27 cellular contexts compared by ENCODE assay signal in the genomic region with DNA sequence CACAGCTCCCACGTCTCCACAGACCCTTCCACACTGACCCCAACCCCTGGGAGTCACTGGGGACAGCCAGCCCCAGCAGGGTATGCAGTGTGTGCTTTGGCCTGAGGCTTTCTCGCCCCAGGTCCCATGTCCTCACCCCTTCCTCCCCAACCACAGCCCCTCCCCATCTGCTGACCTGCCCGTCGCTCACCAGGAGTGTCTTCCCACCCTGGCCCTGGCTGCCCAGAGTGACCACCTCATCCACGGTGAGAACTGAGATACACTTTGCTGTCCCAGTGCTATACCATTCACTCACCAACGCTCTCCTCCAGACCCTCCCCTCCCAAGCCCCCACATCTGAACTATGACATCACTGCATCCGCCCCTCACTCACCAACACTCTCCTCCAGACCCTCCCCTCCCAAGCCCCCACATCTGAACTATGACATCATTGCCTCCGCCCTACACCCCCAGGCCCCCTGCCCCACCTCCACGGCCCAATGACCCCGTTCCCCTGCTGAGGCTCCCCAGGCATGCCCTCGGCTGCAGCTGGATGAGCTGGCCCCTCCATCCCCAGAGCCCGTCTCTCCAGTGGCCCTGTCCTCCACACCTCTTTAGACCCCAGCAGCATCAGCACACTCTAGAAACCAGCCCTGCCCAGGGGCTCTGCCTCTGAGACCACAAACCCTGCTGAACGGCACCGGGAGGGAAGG. TPM values are rescaled to one million over a fixed set of nuclear protein-coding genes. Genes with fewer than 3 reads are reported as not detected.
DNase-seq lines count a peak whose midpoint lies in the region; TF ChIP-seq lines count a peak whose summit lies in the region.
"Had no signal": no experiment of that assay in that cellular context is flagged by ENCODE, and none has a peak within 500 bp of the region (broad histone marks: within the 10 kb centered on the region; RNA-seq: fewer than 3 reads in every experiment).

No MANE protein-coding gene starts in this region.

- no peak overlapping the region for H3K4me3 ChIP-seq in lower leg skin (ENCODE audit: low read depth, poor library complexity, severe bottlenecking)
- H3K4me3 ChIP-seq: A549, mucosa of descending colon, sigmoid colon, testis, uterus had no signal

- intact Hi-C loops in lower leg skin (cut with DNase I; ENCODE audit: low total_unique reads): no loop called here

- no peak for TF ChIP-seq POLR2A in lower leg skin (IDR thresholded peaks at IDR 0.05)

- no peak overlapping the region for H3K4me3 Mint-ChIP-seq in activated T-cell treated with anti-CD3 and anti-CD28 coated beads, Interleukin-2, amount 50 U/mL, for 24 hours
- H3K4me3 Mint-ChIP-seq: activated CD4-positive, alpha-beta T cell treated with anti-CD3 and anti-CD28 coated beads, Interleukin-2, amount 10 ng/mL, durations not matched to agents 24 days and 14 days; activated naive CD8-positive, alpha-beta T cell treated with anti-CD3 and anti-CD28 coated beads, Interleukin-2, amount 10 ng/mL, durations not matched to agents 7 days and 5 days; CD8-positive, alpha-beta T cell; HFFc6 had no signal

- TF ChIP-seq CTCF in lower leg skin (IDR thresholded peaks at IDR 0.05): no peak

- 81 to 85% methylated on average over 14 of the region's 14 CpGs for WGBS in lower leg skin, 2 donors

- no peaks in the 10 kb centered on the region for H3K4me1 Mint-ChIP-seq in activated T-cell treated with anti-CD3 and anti-CD28 coated beads, Interleukin-2, amount 50 U/mL, for 24 hours (ENCODE audit: low read depth)
- H3K4me1 Mint-ChIP-seq: activated naive CD8-positive, alpha-beta T cell treated with anti-CD3 and anti-CD28 coated beads, Interleukin-2, amount 10 ng/mL, durations not matched to agents 7 days and 5 days had no signal

- peaks cover 51% of the 10 kb centered on the region for H3K36me3 Mint-ChIP-seq in activated T-cell treated with anti-CD3 and anti-CD28 coated beads, Interleukin-2, amount 50 U/mL, for 24 hours (ENCODE audit: low read depth)

- no peaks in the 10 kb centered on the region for H3K9me3 Mint-ChIP-seq in activated T-cell treated with anti-CD3 and anti-CD28 coated beads, Interleukin-2, amount 50 U/mL, for 24 hours
- H3K9me3 Mint-ChIP-seq: activated CD4-positive, alpha-beta T cell treated with anti-CD3 and anti-CD28 coated beads, Interleukin-2, amount 10 ng/mL, durations not matched to agents 24 days and 14 days; activated naive CD8-positive, alpha-beta T cell treated with anti-CD3 and anti-CD28 coated beads, Interleukin-2, amount 10 ng/mL, durations not matched to agents 7 days and 5 days; activated T-helper 2 cell treated with anti-CD3 and anti-CD28 coated beads, Interferon-gamma antibody, Interleukin-2, Interleukin-4, amounts not matched to agents 10 μg/mL and 5 μg/mL and 100 μg/mL, durations not matched to agents 14 hours and 24 hours and 36 hours; CD8-positive, alpha-beta T cell; HFFc6 had no signal

- peak; percentile 17 for DNase-seq in activated T-cell treated with anti-CD3 and anti-CD28 coated beads, Interleukin-2, amount 50 U/mL, for 24 hours
- no peak for DNase-seq in activated T-cell treated with anti-CD3 and anti-CD28 coated beads for 4 hours
- DNase-seq in activated CD8-positive, alpha-beta memory T cell treated with anti-CD3 and anti-CD28 coated beads, Interleukin-2, amount 50 U/mL, for 48 hours: peak; percentile 30
- peak; percentile 10 to 70 for DNase-seq in lower leg skin (ENCODE audit: low spot score in 2 of 2)
- DNase-seq in stimulated activated CD8-positive, alpha-beta memory T cell treated with anti-CD3 and anti-CD28 coated beads, Interleukin-4, amount 100 ng/mL, for 48 hours: peak; percentile 6
- no peak for DNase-seq in NCI-H524 (lab: John Stamatoyannopoulos, UW)
- DNase-seq in LoVo (ENCODE audit: low spot score): no peak
- no peak for DNase-seq in NK-92 (lab: John Stamatoyannopoulos, UW; ENCODE audit: unreplicated experiment)
- DNase-seq: activated CD4-positive, alpha-beta T cell treated with anti-CD3 and anti-CD28 coated beads, Interleukin-2, amount 10 ng/mL, durations not matched to agents 24 days and 14 days; activated naive CD8-positive, alpha-beta T cell treated with anti-CD3 and anti-CD28 coated beads, Interleukin-2, amount 10 ng/mL, durations not matched to agents 7 days and 5 days; AML-193; caudate nucleus; DMS 273 treated with DMSO at 0.1 percent for 48 hours; HFFc6; Karpas-422; mucosa of descending colon; NCI-H146; NCI-H446 treated with DMSO at 0.1 percent for 48 hours; OCI-M1; sigmoid colon; stimulated activated naive CD4-positive, alpha-beta T cell treated with Interleukin-2 at 50 U/mL for 16 hours; T-helper 2 cell; testis had no signal

- H3K27me3 Mint-ChIP-seq in activated T-cell treated with anti-CD3 and anti-CD28 coated beads, Interleukin-2, amount 50 U/mL, for 24 hours: no peaks in the 10 kb centered on the region
- H3K27me3 Mint-ChIP-seq: activated CD4-positive, alpha-beta T cell treated with anti-CD3 and anti-CD28 coated beads, Interleukin-2, amount 10 ng/mL, durations not matched to agents 24 days and 14 days; activated naive CD8-positive, alpha-beta T cell treated with anti-CD3 and anti-CD28 coated beads, Interleukin-2, amount 10 ng/mL, durations not matched to agents 7 days and 5 days had no signal

- H3K27ac Mint-ChIP-seq in activated T-cell treated with anti-CD3 and anti-CD28 coated beads, Interleukin-2, amount 50 U/mL, for 24 hours: no peak overlapping the region
- H3K27ac Mint-ChIP-seq: activated CD4-positive, alpha-beta T cell treated with anti-CD3 and anti-CD28 coated beads, Interleukin-2, amount 10 ng/mL, durations not matched to agents 24 days and 14 days; activated naive CD8-positive, alpha-beta T cell treated with anti-CD3 and anti-CD28 coated beads, Interleukin-2, amount 10 ng/mL, durations not matched to agents 7 days and 5 days; activated T-helper 2 cell treated with anti-CD3 and anti-CD28 coated beads, Interferon-gamma antibody, Interleukin-2, Interleukin-4, amounts not matched to agents 10 μg/mL and 5 μg/mL and 100 μg/mL, durations not matched to agents 14 hours and 24 hours and 36 hours; CD8-positive, alpha-beta T cell; HFFc6 had no signal

RNA-seq across cellular contexts. Expression of gene ANKMY1, which starts 55.2 kb away (rescaled TPM):
- 10 to 100 TPM; 18.0 to 22.7 (median 21.1) TPM for total RNA-seq in lower leg skin

RNA-seq across cellular contexts. Expression of gene DUSP28, which starts 57.6 kb away (rescaled TPM):
- 1 to 10 TPM; 5.5 to 8.1 (median 7.4) TPM for total RNA-seq in lower leg skin

Comparison
In these comparisons a context has a peak if more than half of its experiments do, and no peak if none do; other contexts are left out.
1. DNase-seq: peak in activated T-cell treated with anti-CD3 and anti-CD28 coated beads, Interleukin-2, amount 50 U/mL, for 24 hours (single experiment), activated CD8-positive, alpha-beta memory T cell treated with anti-CD3 and anti-CD28 coated beads, Interleukin-2, amount 50 U/mL, for 48 hours (single experiment), lower leg skin (2 of 2) and stimulated activated CD8-positive, alpha-beta memory T cell treated with anti-CD3 and anti-CD28 coated beads, Interleukin-4, amount 100 ng/mL, for 48 hours (single experiment); none in activated T-cell treated with anti-CD3 and anti-CD28 coated beads for 4 hours (single experiment), NCI-H524 (0 of 2), LoVo (single experiment) and NK-92 (single experiment).